ENCODE assay signal across 1 cellular context in genomic region chrY:17044723-17045122, GRCh38.
A peak's percentile ranks its signal among the peaks of the same experiment; 100 is the strongest.
TF ChIP-seq lines count a peak whose summit lies in the region.

No MANE protein-coding gene starts in this region.

TF ChIP-seq in HepG2, 621 proteins besides CTCF, POLR2A, EP300 and RAD21:
- no peak for TF ChIP-seq EEA1 (CRISPR knock-in tag; IDR thresholded peaks at IDR 0.05; ENCODE audit: borderline replicate concordance)
- no peak for TF ChIP-seq ZNF598 (CRISPR knock-in tag; IDR thresholded peaks at IDR 0.05; ENCODE audit: borderline replicate concordance)
- TF ChIP-seq ZNF44 (CRISPR knock-in tag; IDR thresholded peaks at IDR 0.05) = no peak
- no peak for TF ChIP-seq ZHX1 (CRISPR knock-in tag; IDR thresholded peaks at IDR 0.05; ENCODE audit: low read depth)
- TF ChIP-seq MTA1 (CRISPR knock-in tag; IDR thresholded peaks at IDR 0.05; ENCODE audit: borderline replicate concordance) = no peak
- no peak for TF ChIP-seq ZNF503 (CRISPR knock-in tag; IDR thresholded peaks at IDR 0.05)
- no peak for TF ChIP-seq GRHL1 (CRISPR knock-in tag; conservative IDR thresholded peaks at IDR 0.05)
- TF ChIP-seq GABPB1 (CRISPR knock-in tag; IDR thresholded peaks at IDR 0.05) = peak; percentile 32; the same call in 1 of the 2 replicates
